6 cellular contexts compared by ENCODE assay signal in the genomic region with DNA sequence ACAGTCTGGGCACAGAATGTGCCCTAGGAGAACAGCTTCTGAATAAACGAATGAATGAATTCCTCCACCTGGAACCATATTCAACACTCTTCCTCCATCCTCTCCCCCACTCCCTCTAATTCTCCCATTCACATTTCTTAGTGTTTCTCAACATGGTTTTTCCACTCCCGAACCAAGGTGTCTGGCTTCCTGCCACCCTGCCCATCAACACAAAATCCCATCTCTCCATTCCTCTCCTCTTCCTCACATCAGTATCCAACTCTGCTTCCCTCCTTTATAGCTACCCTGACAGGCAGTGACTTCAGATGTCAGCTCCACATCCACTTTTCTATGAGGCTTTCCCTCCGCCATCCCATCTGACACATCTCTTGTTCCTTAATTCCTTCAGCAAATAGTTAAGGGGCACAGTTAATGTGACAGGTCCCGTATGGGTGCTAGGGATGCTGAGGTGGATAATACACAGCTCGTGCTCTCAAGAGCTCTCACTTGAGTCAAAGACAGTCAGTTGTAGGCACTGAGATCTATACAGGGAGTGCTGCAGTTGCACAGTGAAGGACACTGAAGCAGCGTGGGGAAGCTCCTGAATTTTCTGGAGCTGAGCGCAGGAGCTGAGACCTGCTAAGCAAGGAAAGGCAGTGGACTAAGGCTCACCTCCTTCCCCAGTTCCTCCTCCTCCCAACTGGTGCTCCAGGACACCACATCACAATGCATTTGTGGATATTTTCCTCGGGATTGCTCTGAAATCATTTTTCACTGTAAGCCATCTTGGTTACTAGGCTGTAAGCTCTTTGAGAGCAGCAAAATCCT. TPM values are rescaled to one million over a fixed set of nuclear protein-coding genes. Genes with fewer than 3 reads are reported as not detected.
DNase-seq lines count a peak whose midpoint lies in the region; ATAC-seq, FAIRE-seq and TF ChIP-seq lines count a peak whose summit lies in the region.

No MANE protein-coding gene starts in this region.

- TF ChIP-seq EP300 in HepG2 (IDR thresholded peaks at IDR 0.05; ENCODE audit: low read depth in 2 of 2, low read length in 2 of 2) (no peak), HepG2 (CRISPR knock-in tag; IDR thresholded peaks at IDR 0.05; ENCODE audit: borderline replicate concordance) (no peak)

- no TSS peak for BruUV-seq in HepG2 (replicated peaks; lab: Mats Ljungman, UMichigan)

- no peak for TF ChIP-seq POLR2A in HepG2 (IDR thresholded peaks at IDR 0.05; ENCODE audit: insufficient read depth in 1 of 2, low read depth in 2 of 2, low read length in 2 of 2)

- peak overlapping the region; percentile 100 for H3K27ac ChIP-seq in 22Rv1
- peak overlapping the region; percentile 97 for H3K27ac ChIP-seq in RWPE1
- peak overlapping the region; percentile 97 for H3K27ac ChIP-seq in HepG2 (ENCODE audit: extremely low read length, insufficient read depth, low read length)

- intact Hi-C loops in HepG2 (cut with micrococcal nuclease; ENCODE audit: unreplicated experiment), result loop anchor here (5.0 to 10.0 kb wide), 2 partner anchors 83 to 126 kb away; no protein-coding TSS in a partner anchor

- H3K4me3 Mint-ChIP-seq in chondrocyte (ENCODE audit: unreplicated experiment), result no peak overlapping the region

- H2AFZ ChIP-seq in HepG2 (ENCODE audit: low read length), result no peak overlapping the region

- no peaks in the 10 kb centered on the region for H3K9me3 Mint-ChIP-seq in chondrocyte (ENCODE audit: low read depth)

- in situ Hi-C loops in HepG2 (cut with HindIII; ENCODE audit: extremely low pct_ligation_motif_present, low pct_unique_long_range_greater_than_20kb), result loop anchor here (5.0 kb wide), 1 partner anchor 33 kb away; no protein-coding TSS in a partner anchor

- no peaks in the 10 kb centered on the region; a peak in 1 of 5 replicates for H3K27me3 ChIP-seq in HepG2 (ENCODE audit: control insufficient read depth in 1 of 2, insufficient read depth in 2 of 2, low read length in 2 of 2)

- peak overlapping the region; percentile 96 for H3K4me2 ChIP-seq in HepG2 (ENCODE audit: low read depth, low read length)

- peaks cover 2 to 3% of the 10 kb centered on the region in 2 experiments; a peak in 3 of 5 replicates for H3K36me3 ChIP-seq in HepG2 (replicated peaks in 1 of 2; ENCODE audit: control insufficient read depth in 1 of 2, insufficient read depth in 2 of 2, low read length in 2 of 2)

- H4K20me1 ChIP-seq in HepG2 (ENCODE audit: insufficient read depth, low read length), result no peaks in the 10 kb centered on the region; the same call in 1 of the 2 replicates

- DNase-seq in RWPE1 (ENCODE audit: low spot score), result no peak
- no peak for DNase-seq in HepG2 (ENCODE audit: low spot score)
- DNase-seq in chondrocyte (ENCODE audit: low spot score), result no peak
- DNase-seq in NCI-H69 (lab: John Stamatoyannopoulos, UW), result no peak

- no peak for FAIRE-seq in HepG2 (lab: Jason Lieb, UNC)

- H3K4me3 ChIP-seq in HepG2 (replicated peaks in 1 of 3; ENCODE audit: insufficient read depth in 1 of 3, low read depth in 2 of 3, low read length in 3 of 3), result peak overlapping the region; percentile 28 to 99 (median 97)

- H3K4me1 ChIP-seq in HepG2 (ENCODE audit: insufficient read depth, low read length), result peaks cover 82% of the 10 kb centered on the region

- no peaks in the 10 kb centered on the region for H3K27me3 Mint-ChIP-seq in chondrocyte (ENCODE audit: low read depth)

- POLR2A ChIA-PET in RWPE1 (lab: Yijun Ruan, JAX; ENCODE audit: low non-redundant PET), result interaction anchor here (0.6 kb wide), 1 partner anchor 127 kb away, joined by 3 read pairs; no protein-coding TSS in a partner anchor
- POLR2A ChIA-PET in HepG2 (lab: Yijun Ruan, JAX), result interaction anchor here (0.6 to 11.0 kb wide), 12 partner anchors 10 to 132 kb away, joined by 3 to 278 read pairs (median 5); partner anchors contain the start of genes LTBR, SCNN1A and VAMP1

- TF ChIP-seq CTCF in 22Rv1 (IDR thresholded peaks at IDR 0.05), result no peak
- no peak for TF ChIP-seq CTCF in RWPE1 (conservative IDR thresholded peaks at IDR 0.05; ENCODE audit: low read depth)
- no peak for TF ChIP-seq CTCF in HepG2 (CRISPR knock-in tag; IDR thresholded peaks at IDR 0.05)
- no peak for TF ChIP-seq CTCF in chondrocyte (IDR thresholded peaks at IDR 0.05)

- TF ChIP-seq RAD21 in HepG2 (CRISPR knock-in tag; IDR thresholded peaks at IDR 0.05), result no peak

- no peak overlapping the region for H3K27ac Mint-ChIP-seq in chondrocyte (ENCODE audit: unreplicated experiment)

- WGBS in HepG2 (ENCODE audit: low lambda C conversion rate), result 43% methylated on average over 8 of the region's 8 CpGs

- H3K9me3 ChIP-seq in HepG2 (ENCODE audit: low read length), result no peaks in the 10 kb centered on the region

- peaks cover 70% of the 10 kb centered on the region for H3K79me2 ChIP-seq in HepG2 (ENCODE audit: insufficient read depth, low read length)

- CTCF ChIA-PET in RWPE1 (lab: Yijun Ruan, JAX), result interaction anchor here (0.7 to 1.7 kb wide), 2 partner anchors 13 to 16 kb away, joined by 5 to 6 read pairs; no protein-coding TSS in a partner anchor
- CTCF ChIA-PET in HepG2 (lab: Yijun Ruan, JAX; ENCODE audit: low intra/inter-chr PET ratio, low total read pairs), result no interaction called here

- peaks cover 5% of the 10 kb centered on the region for H3K36me3 Mint-ChIP-seq in chondrocyte (ENCODE audit: low read depth)

- no peak for ATAC-seq in HepG2
- no peak for ATAC-seq in GM18502 (IDR thresholded peaks at IDR 0.05; ENCODE audit: poor library complexity, unreplicated experiment)

- H3K9ac ChIP-seq in HepG2 (ENCODE audit: insufficient read depth, low read depth, low read length), result peak overlapping the region; percentile 95

- H3K4me1 Mint-ChIP-seq in chondrocyte (ENCODE audit: low read depth), result peaks cover 19% of the 10 kb centered on the region

RNA-seq across cellular contexts. Expression of gene TNFRSF1A, which starts 2.7 kb away (rescaled TPM):
- total RNA-seq in HepG2 (2016; rRNA removed; fragmentation: Illumina TruSeq; extraction: Trizol), result 21.9 and 41.5 TPM in 2 replicates
- 16.3 and 18.0 TPM in 2 replicates for total RNA-seq in HepG2 (2016; cell fraction: cytosol; rRNA removed; fragmentation: Illumina TruSeq; extraction: Trizol; ENCODE audit: low read depth)
- total RNA-seq in HepG2 (2016; cell fraction: insoluble cytoplasmic fraction; rRNA removed; fragmentation: Illumina TruSeq; extraction: Trizol), result 28.8 and 36.5 TPM in 2 replicates
- 19.8 and 22.3 TPM in 2 replicates for total RNA-seq in HepG2 (2016; cell fraction: membrane; rRNA removed; fragmentation: Illumina TruSeq; extraction: Trizol)
- 36.8 and 40.7 TPM in 2 replicates for total RNA-seq in HepG2 (2016; cell fraction: nucleus; rRNA removed; fragmentation: Illumina TruSeq; extraction: Trizol)
- 41.4 and 61.2 TPM in 2 replicates for polyA plus RNA-seq in HepG2 (2011; rRNA removed)
- 53.0 and 53.4 TPM in 2 replicates for polyA plus RNA-seq in HepG2 (2011; cell fraction: cytosol; rRNA removed)
- polyA plus RNA-seq in HepG2 (2011; cell fraction: nucleus; rRNA removed), result 67.2 and 67.4 TPM in 2 replicates
- polyA plus RNA-seq in HepG2 (2012), result 40.9 and 56.2 TPM in 2 replicates
- 5.2 and 6.8 TPM in 2 replicates for polyA plus RNA-seq in HepG2 (2016; cell fraction: cytosol; fragmentation: Illumina TruSeq; extraction: Trizol; ENCODE audit: low read depth)
- polyA plus RNA-seq in HepG2 (2016; cell fraction: insoluble cytoplasmic fraction; fragmentation: Illumina TruSeq; extraction: Trizol; ENCODE audit: low read depth), result 31.8 and 38.4 TPM in 2 replicates
- polyA plus RNA-seq in HepG2 (2016; cell fraction: membrane; fragmentation: Illumina TruSeq; extraction: Trizol; ENCODE audit: low read depth), result 14.3 and 15.5 TPM in 2 replicates
- 75.7 and 99.5 TPM in 2 replicates for polyA plus RNA-seq in HepG2 (2016; cell fraction: nucleus; fragmentation: Illumina TruSeq; extraction: Trizol; ENCODE audit: insufficient read depth, low read depth)
- polyA minus RNA-seq in HepG2 (2011; rRNA and poly(A)+ RNA removed; ENCODE audit: low replicate concordance), result 88.8 and 131 TPM in 2 replicates
- 52.9 and 68.3 TPM in 2 replicates for polyA minus RNA-seq in HepG2 (2011; cell fraction: cytosol; rRNA and poly(A)+ RNA removed)
- 54.3 and 80.4 TPM in 2 replicates for polyA minus RNA-seq in HepG2 (2011; cell fraction: nucleus; rRNA and poly(A)+ RNA removed)
- 88.5 to 128 TPM (median 127 TPM) in 3 replicates for total RNA-seq in chondrocyte

RNA-seq across cellular contexts. Expression of gene PLEKHG6, which starts 28.7 kb away (rescaled TPM):
- total RNA-seq in HepG2 (2016; rRNA removed; fragmentation: Illumina TruSeq; extraction: Trizol) (13.1 and 18.9 TPM in 2 replicates), chondrocyte (0.21 to 0.35 TPM in 2 of 3 replicates, not detected in the other)
- total RNA-seq in HepG2 (2016; cell fraction: cytosol; rRNA removed; fragmentation: Illumina TruSeq; extraction: Trizol; ENCODE audit: low read depth), result 11.1 and 14.7 TPM in 2 replicates
- 15.0 and 16.9 TPM in 2 replicates for total RNA-seq in HepG2 (2016; cell fraction: insoluble cytoplasmic fraction; rRNA removed; fragmentation: Illumina TruSeq; extraction: Trizol)
- 23.7 TPM in 2 replicates for total RNA-seq in HepG2 (2016; cell fraction: membrane; rRNA removed; fragmentation: Illumina TruSeq; extraction: Trizol)
- 15.6 and 19.7 TPM in 2 replicates for total RNA-seq in HepG2 (2016; cell fraction: nucleus; rRNA removed; fragmentation: Illumina TruSeq; extraction: Trizol)
- 17.0 and 26.8 TPM in 2 replicates for polyA plus RNA-seq in HepG2 (2011; rRNA removed)
- 12.8 and 29.8 TPM in 2 replicates for polyA plus RNA-seq in HepG2 (2011; cell fraction: cytosol; rRNA removed)
- 20.1 and 50.9 TPM in 2 replicates for polyA plus RNA-seq in HepG2 (2011; cell fraction: nucleus; rRNA removed)
- 16.4 and 22.2 TPM in 2 replicates for polyA plus RNA-seq in HepG2 (2012)
- polyA plus RNA-seq in HepG2 (2016; cell fraction: cytosol; fragmentation: Illumina TruSeq; extraction: Trizol; ENCODE audit: low read depth), result 16.0 and 16.1 TPM in 2 replicates
- 15.2 and 21.6 TPM in 2 replicates for polyA plus RNA-seq in HepG2 (2016; cell fraction: insoluble cytoplasmic fraction; fragmentation: Illumina TruSeq; extraction: Trizol; ENCODE audit: low read depth)
- polyA plus RNA-seq in HepG2 (2016; cell fraction: membrane; fragmentation: Illumina TruSeq; extraction: Trizol; ENCODE audit: low read depth), result 20.3 and 26.3 TPM in 2 replicates
- 28.0 and 30.9 TPM in 2 replicates for polyA plus RNA-seq in HepG2 (2016; cell fraction: nucleus; fragmentation: Illumina TruSeq; extraction: Trizol; ENCODE audit: insufficient read depth, low read depth)
- 0.70 and 23.3 TPM in 2 replicates for polyA minus RNA-seq in HepG2 (2011; rRNA and poly(A)+ RNA removed; ENCODE audit: low replicate concordance)
- polyA minus RNA-seq in HepG2 (2011; cell fraction: cytosol; rRNA and poly(A)+ RNA removed), result 8.8 and 12.8 TPM in 2 replicates
- polyA minus RNA-seq in HepG2 (2011; cell fraction: nucleus; rRNA and poly(A)+ RNA removed), result 13.3 and 16.5 TPM in 2 replicates

RNA-seq across cellular contexts. Expression of gene SCNN1A, which starts 36.2 kb away (rescaled TPM):
- total RNA-seq in HepG2 (2016; rRNA removed; fragmentation: Illumina TruSeq; extraction: Trizol) (0.63 and 1.5 TPM in 2 replicates), chondrocyte (0.87 to 2.6 TPM (median 1.9 TPM) in 3 replicates)
- total RNA-seq in HepG2 (2016; cell fraction: cytosol; rRNA removed; fragmentation: Illumina TruSeq; extraction: Trizol; ENCODE audit: low read depth), result 0.71 and 1.2 TPM in 2 replicates
- total RNA-seq in HepG2 (2016; cell fraction: insoluble cytoplasmic fraction; rRNA removed; fragmentation: Illumina TruSeq; extraction: Trizol), result 0.71 and 1.6 TPM in 2 replicates
- 0.72 and 0.87 TPM in 2 replicates for total RNA-seq in HepG2 (2016; cell fraction: membrane; rRNA removed; fragmentation: Illumina TruSeq; extraction: Trizol)
- total RNA-seq in HepG2 (2016; cell fraction: nucleus; rRNA removed; fragmentation: Illumina TruSeq; extraction: Trizol), result 1.8 and 5.0 TPM in 2 replicates
- 14.6 and 32.8 TPM in 2 replicates for polyA plus RNA-seq in HepG2 (2011; rRNA removed)
- polyA plus RNA-seq in HepG2 (2011; cell fraction: cytosol; rRNA removed), result 6.1 and 12.5 TPM in 2 replicates
- 24.9 and 39.4 TPM in 2 replicates for polyA plus RNA-seq in HepG2 (2011; cell fraction: nucleus; rRNA removed)
- 17.5 and 19.3 TPM in 2 replicates for polyA plus RNA-seq in HepG2 (2012)
- polyA plus RNA-seq in HepG2 (2016; cell fraction: cytosol; fragmentation: Illumina TruSeq; extraction: Trizol; ENCODE audit: low read depth), result 0.22 and 0.41 TPM in 2 replicates
- polyA plus RNA-seq in HepG2 (2016; cell fraction: insoluble cytoplasmic fraction; fragmentation: Illumina TruSeq; extraction: Trizol; ENCODE audit: low read depth), result 1.0 and 1.6 TPM in 2 replicates
- polyA plus RNA-seq in HepG2 (2016; cell fraction: membrane; fragmentation: Illumina TruSeq; extraction: Trizol; ENCODE audit: low read depth), result 0.66 and 1.1 TPM in 2 replicates
- polyA plus RNA-seq in HepG2 (2016; cell fraction: nucleus; fragmentation: Illumina TruSeq; extraction: Trizol; ENCODE audit: insufficient read depth, low read depth), result 4.0 and 5.1 TPM in 2 replicates
- polyA minus RNA-seq in HepG2 (2011; rRNA and poly(A)+ RNA removed; ENCODE audit: low replicate concordance), result 9.5 and 30.0 TPM in 2 replicates
- polyA minus RNA-seq in HepG2 (2011; cell fraction: cytosol; rRNA and poly(A)+ RNA removed), result 5.9 and 14.3 TPM in 2 replicates
- 10.9 and 24.2 TPM in 2 replicates for polyA minus RNA-seq in HepG2 (2011; cell fraction: nucleus; rRNA and poly(A)+ RNA removed)

RNA-seq across cellular contexts. Expression of gene LTBR, which starts 44.8 kb away (rescaled TPM):
- total RNA-seq in HepG2 (2016; rRNA removed; fragmentation: Illumina TruSeq; extraction: Trizol) (12.1 and 34.8 TPM in 2 replicates), chondrocyte (11.8 to 46.5 TPM (median 41.1 TPM) in 3 replicates)
- 24.4 and 24.5 TPM in 2 replicates for total RNA-seq in HepG2 (2016; cell fraction: cytosol; rRNA removed; fragmentation: Illumina TruSeq; extraction: Trizol; ENCODE audit: low read depth)
- 11.6 and 40.0 TPM in 2 replicates for total RNA-seq in HepG2 (2016; cell fraction: insoluble cytoplasmic fraction; rRNA removed; fragmentation: Illumina TruSeq; extraction: Trizol)
- 34.7 and 35.3 TPM in 2 replicates for total RNA-seq in HepG2 (2016; cell fraction: membrane; rRNA removed; fragmentation: Illumina TruSeq; extraction: Trizol)
- total RNA-seq in HepG2 (2016; cell fraction: nucleus; rRNA removed; fragmentation: Illumina TruSeq; extraction: Trizol), result 39.7 and 43.6 TPM in 2 replicates
- 31.4 and 39.0 TPM in 2 replicates for polyA plus RNA-seq in HepG2 (2011; rRNA removed)
- polyA plus RNA-seq in HepG2 (2011; cell fraction: cytosol; rRNA removed), result 23.7 and 29.3 TPM in 2 replicates
- 82.9 and 92.1 TPM in 2 replicates for polyA plus RNA-seq in HepG2 (2011; cell fraction: nucleus; rRNA removed)
- polyA plus RNA-seq in HepG2 (2012), result 25.8 and 37.8 TPM in 2 replicates
- polyA plus RNA-seq in HepG2 (2016; cell fraction: cytosol; fragmentation: Illumina TruSeq; extraction: Trizol; ENCODE audit: low read depth), result 19.3 and 21.0 TPM in 2 replicates
- 16.0 and 16.4 TPM in 2 replicates for polyA plus RNA-seq in HepG2 (2016; cell fraction: insoluble cytoplasmic fraction; fragmentation: Illumina TruSeq; extraction: Trizol; ENCODE audit: low read depth)
- polyA plus RNA-seq in HepG2 (2016; cell fraction: membrane; fragmentation: Illumina TruSeq; extraction: Trizol; ENCODE audit: low read depth), result 27.4 and 28.3 TPM in 2 replicates
- polyA plus RNA-seq in HepG2 (2016; cell fraction: nucleus; fragmentation: Illumina TruSeq; extraction: Trizol; ENCODE audit: insufficient read depth, low read depth), result 117 and 123 TPM in 2 replicates
- 16.2 and 29.7 TPM in 2 replicates for polyA minus RNA-seq in HepG2 (2011; rRNA and poly(A)+ RNA removed; ENCODE audit: low replicate concordance)
- 11.5 and 14.0 TPM in 2 replicates for polyA minus RNA-seq in HepG2 (2011; cell fraction: cytosol; rRNA and poly(A)+ RNA removed)
- 22.4 and 34.2 TPM in 2 replicates for polyA minus RNA-seq in HepG2 (2011; cell fraction: nucleus; rRNA and poly(A)+ RNA removed)
